2 cellular contexts compared by ENCODE assay signal in the genomic region with DNA sequence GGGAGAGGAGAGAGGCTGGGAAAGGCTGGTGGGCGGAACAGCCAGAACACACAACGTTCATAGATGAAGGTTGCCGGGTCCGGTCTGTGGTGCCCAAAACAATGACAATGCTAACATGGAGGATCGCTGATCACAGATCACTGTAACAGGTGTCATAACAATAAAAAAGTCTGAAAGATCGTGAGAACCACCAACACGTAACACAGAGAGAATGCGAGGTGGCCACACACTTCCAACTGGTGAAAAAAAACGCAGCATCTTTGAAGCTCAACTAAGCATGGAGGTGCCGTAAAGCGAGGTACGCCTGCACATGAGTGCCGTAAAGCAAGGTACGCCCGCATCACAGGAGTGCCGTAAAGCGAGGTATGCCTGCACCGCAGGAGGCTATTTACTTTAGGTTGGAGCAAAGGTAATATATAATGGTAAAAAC.
A peak's percentile ranks its signal among the peaks of the same experiment; 100 is the strongest.
TF ChIP-seq lines count a peak whose summit lies in the region.

No MANE protein-coding gene starts in this region.

TF ChIP-seq in A549, 52 proteins besides CTCF, POLR2A, EP300 and RAD21 (continued from another document and continues in another):
- TF ChIP-seq TFCP2L1 (CRISPR knock-in tag; IDR thresholded peaks at IDR 0.05) (no peak), SMC3 (IDR thresholded peaks at IDR 0.05) (no peak), HOXB13 (CRISPR knock-in tag; IDR thresholded peaks at IDR 0.05; ENCODE audit: low read depth) (no peak), CHD2 (IDR thresholded peaks at IDR 0.05; ENCODE audit: low read length, partially characterized antibody) (peak; percentile 53), KDM1A (IDR thresholded peaks at IDR 0.05; ENCODE audit: low read depth) (no peak), RCOR1 (IDR thresholded peaks at IDR 0.05; ENCODE audit: low read depth, low read length) (no peak), NPAS2 (CRISPR knock-in tag; IDR thresholded peaks at IDR 0.05; ENCODE audit: borderline replicate concordance) (no peak), GATA3 (IDR thresholded peaks at IDR 0.05; ENCODE audit: borderline replicate concordance) (no peak), HOXA7 (CRISPR knock-in tag; IDR thresholded peaks at IDR 0.05) (no peak), CEBPB (IDR thresholded peaks at IDR 0.05) (no peak), ZFP36 (IDR thresholded peaks at IDR 0.05; ENCODE audit: borderline replicate concordance, partially characterized antibody) (no peak), MAFK (IDR thresholded peaks at IDR 0.05; ENCODE audit: partially characterized antibody) (no peak), BCL3 (IDR thresholded peaks at IDR 0.05) (0 out of 3 replicates have a peak, but pooled peaks have one; percentile 50), NFE2L2 (conservative IDR thresholded peaks at IDR 0.05; ENCODE audit: low read length) (no peak), HEYL (CRISPR knock-in tag; IDR thresholded peaks at IDR 0.05) (no peak), RNF2 (IDR thresholded peaks at IDR 0.05; ENCODE audit: borderline replicate concordance, low read depth) (no peak), JUNB (IDR thresholded peaks at IDR 0.05) (no peak), JUN (IDR thresholded peaks at IDR 0.05) (peak in 1 of 2 experiments; percentile 69; a peak in 3 of 5 replicates), BHLHE40 (IDR thresholded peaks at IDR 0.05; ENCODE audit: low read depth, low read length) (no peak), RFX5 (IDR thresholded peaks at IDR 0.05) (no peak), POLR2AphosphoS2 (conservative IDR thresholded peaks at IDR 0.05; ENCODE audit: low read length) (no peak), ESRRA (IDR thresholded peaks at IDR 0.05; ENCODE audit: borderline replicate concordance, low read length) (no peak), FOXS1 (CRISPR knock-in tag; IDR thresholded peaks at IDR 0.05) (no peak), TP53 (CRISPR knock-in tag; IDR thresholded peaks at IDR 0.05) (no peak), ZC3H11A (IDR thresholded peaks at IDR 0.05) (no peak), HDAC2 (IDR thresholded peaks at IDR 0.05) (no peak), EHF (CRISPR knock-in tag; IDR thresholded peaks at IDR 0.05) (no peak), NR3C1 (IDR thresholded peaks at IDR 0.05) (no peak), FOSL2 (IDR thresholded peaks at IDR 0.05) (no peak), FOSL2 (CRISPR knock-in tag; IDR thresholded peaks at IDR 0.05) (0 out of 2 replicates have a peak, but pooled peaks have one; percentile 10), CBX8 (IDR thresholded peaks at IDR 0.05) (no peak), CBX2 (IDR thresholded peaks at IDR 0.05; ENCODE audit: borderline replicate concordance, low read depth) (no peak), PHF8 (IDR thresholded peaks at IDR 0.05; ENCODE audit: borderline replicate concordance, low read depth) (no peak)
- TF ChIP-seq, protein P1, sequence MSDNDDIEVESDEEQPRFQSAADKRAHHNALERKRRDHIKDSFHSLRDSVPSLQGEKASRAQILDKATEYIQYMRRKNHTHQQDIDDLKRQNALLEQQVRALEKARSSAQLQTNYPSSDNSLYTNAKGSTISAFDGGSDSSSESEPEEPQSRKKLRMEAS (IDR thresholded peaks at IDR 0.05) = peak; percentile 94
- TF ChIP-seq, protein P2, sequence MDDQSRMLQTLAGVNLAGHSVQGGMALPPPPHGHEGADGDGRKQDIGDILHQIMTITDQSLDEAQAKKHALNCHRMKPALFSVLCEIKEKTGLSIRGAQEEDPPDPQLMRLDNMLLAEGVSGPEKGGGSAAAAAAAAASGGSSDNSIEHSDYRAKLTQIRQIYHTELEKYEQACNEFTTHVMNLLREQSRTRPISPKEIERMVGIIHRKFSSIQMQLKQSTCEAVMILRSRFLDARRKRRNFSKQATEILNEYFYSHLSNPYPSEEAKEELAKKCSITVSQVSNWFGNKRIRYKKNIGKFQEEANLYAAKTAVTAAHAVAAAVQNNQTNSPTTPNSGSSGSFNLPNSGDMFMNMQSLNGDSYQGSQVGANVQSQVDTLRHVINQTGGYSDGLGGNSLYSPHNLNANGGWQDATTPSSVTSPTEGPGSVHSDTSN (IDR thresholded peaks at IDR 0.05) = no peak
- TF ChIP-seq, protein P3, sequence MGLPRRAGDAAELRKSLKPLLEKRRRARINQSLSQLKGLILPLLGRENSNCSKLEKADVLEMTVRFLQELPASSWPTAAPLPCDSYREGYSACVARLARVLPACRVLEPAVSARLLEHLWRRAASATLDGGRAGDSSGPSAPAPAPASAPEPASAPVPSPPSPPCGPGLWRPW (IDR thresholded peaks at IDR 0.05) = no peak
- TF ChIP-seq, protein P4, sequence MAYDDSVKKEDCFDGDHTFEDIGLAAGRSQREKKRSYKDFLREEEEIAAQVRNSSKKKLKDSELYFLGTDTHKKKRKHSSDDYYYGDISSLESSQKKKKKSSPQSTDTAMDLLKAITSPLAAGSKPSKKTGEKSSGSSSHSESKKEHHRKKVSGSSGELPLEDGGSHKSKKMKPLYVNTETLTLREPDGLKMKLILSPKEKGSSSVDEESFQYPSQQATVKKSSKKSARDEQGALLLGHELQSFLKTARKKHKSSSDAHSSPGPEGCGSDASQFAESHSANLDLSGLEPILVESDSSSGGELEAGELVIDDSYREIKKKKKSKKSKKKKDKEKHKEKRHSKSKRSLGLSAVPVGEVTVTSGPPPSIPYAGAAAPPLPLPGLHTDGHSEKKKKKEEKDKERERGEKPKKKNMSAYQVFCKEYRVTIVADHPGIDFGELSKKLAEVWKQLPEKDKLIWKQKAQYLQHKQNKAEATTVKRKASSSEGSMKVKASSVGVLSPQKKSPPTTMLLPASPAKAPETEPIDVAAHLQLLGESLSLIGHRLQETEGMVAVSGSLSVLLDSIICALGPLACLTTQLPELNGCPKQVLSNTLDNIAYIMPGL (CRISPR knock-in tag; IDR thresholded peaks at IDR 0.05; ENCODE audit: borderline replicate concordance) = no peak
- TF ChIP-seq, protein P5, sequence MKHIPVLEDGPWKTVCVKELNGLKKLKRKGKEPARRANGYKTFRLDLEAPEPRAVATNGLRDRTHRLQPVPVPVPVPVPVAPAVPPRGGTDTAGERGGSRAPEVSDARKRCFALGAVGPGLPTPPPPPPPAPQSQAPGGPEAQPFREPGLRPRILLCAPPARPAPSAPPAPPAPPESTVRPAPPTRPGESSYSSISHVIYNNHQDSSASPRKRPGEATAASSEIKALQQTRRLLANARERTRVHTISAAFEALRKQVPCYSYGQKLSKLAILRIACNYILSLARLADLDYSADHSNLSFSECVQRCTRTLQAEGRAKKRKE (CRISPR knock-in tag; IDR thresholded peaks at IDR 0.05; ENCODE audit: low read depth) = no peak

TF ChIP-seq in HEK293, 187 proteins besides CTCF, POLR2A, EP300 and RAD21 (continued from another document):
- TF ChIP-seq ZNF629 (tag by site-specific recombination; IDR thresholded peaks at IDR 0.05) = 0 out of 2 replicates have a peak, but pooled peaks have one; percentile 31
- no peak for TF ChIP-seq ZNF677 (tag by site-specific recombination; IDR thresholded peaks at IDR 0.05)
- no peak for TF ChIP-seq RBAK (tag by site-specific recombination; IDR thresholded peaks at IDR 0.05)
- TF ChIP-seq YY1 (tag by site-specific recombination; IDR thresholded peaks at IDR 0.05) = 0 out of 2 replicates have a peak, but pooled peaks have one; percentile 46
- TF ChIP-seq ZNF600 (tag by site-specific recombination; IDR thresholded peaks at IDR 0.05) = peak; percentile 80
